1 cellular context compared by ENCODE assay signal in genomic region chr20:46018611-46019010, GRCh38.
TF ChIP-seq lines count a peak whose summit lies in the region.

No MANE protein-coding gene starts in this region.

TF ChIP-seq in K562, 482 proteins besides CTCF, POLR2A, EP300 and RAD21 (continued from another document):
- TF ChIP-seq CHD2 (IDR thresholded peaks at IDR 0.05; ENCODE audit: low read depth, low read length) (no peak), SMARCA5 (IDR thresholded peaks at IDR 0.05) (no peak), SETDB1 (IDR thresholded peaks at IDR 0.05; ENCODE audit: low read length) (no peak), GABPB1 (CRISPR knock-in tag; IDR thresholded peaks at IDR 0.05) (no peak), NCOA4 (IDR thresholded peaks at IDR 0.05; ENCODE audit: partially characterized antibody) (no peak), CBFA2T2 (conservative IDR thresholded peaks at IDR 0.05) (no peak), RBM17 (IDR thresholded peaks at IDR 0.05; ENCODE audit: borderline replicate concordance, low read depth, low read length) (no peak), ARID1B (IDR thresholded peaks at IDR 0.05) (no peak), MITF (IDR thresholded peaks at IDR 0.05) (no peak), NONO (IDR thresholded peaks at IDR 0.05; ENCODE audit: low read depth in 2 of 2, low read length in 1 of 2) (no peak), HDGF (IDR thresholded peaks at IDR 0.05) (no peak), ZNF395 (CRISPR knock-in tag; IDR thresholded peaks at IDR 0.05) (no peak)
